ENCODE assay signal across 20 cellular contexts in genomic region chr4:40306991-40307390, GRCh38. TPM values are rescaled to one million over a fixed set of nuclear protein-coding genes. Genes with fewer than 3 reads are reported as not detected.
DNase-seq lines count a peak whose midpoint lies in the region; ATAC-seq, FAIRE-seq and TF ChIP-seq lines count a peak whose summit lies in the region.
"Had no signal": no experiment of that assay in that cellular context is flagged by ENCODE, and none has a peak within 500 bp of the region (broad histone marks: within the 10 kb centered on the region; RNA-seq: fewer than 3 reads in every experiment).

No MANE protein-coding gene starts in this region.

- H3K4me1 ChIP-seq in HepG2 (ENCODE audit: insufficient read depth, low read length) = peaks cover 5% of the 10 kb centered on the region; the same call in 1 of the 2 replicates

- POLR2A ChIA-PET in HepG2 (lab: Yijun Ruan, JAX) = no interaction called here

- TF ChIP-seq POLR2A in HepG2 (IDR thresholded peaks at IDR 0.05; ENCODE audit: insufficient read depth in 1 of 2, low read depth in 2 of 2, low read length in 2 of 2) = no peak

- intact Hi-C loops in activated CD4-positive, alpha-beta T cell treated with anti-CD3 and anti-CD28 coated beads, Interleukin-2, amount 10 ng/mL, durations not matched to agents 24 days and 14 days (cut with micrococcal nuclease) = loop anchor here (10.0 kb wide), 1 partner anchor 842 kb away; no protein-coding TSS in a partner anchor
- intact Hi-C loops in dendritic cell treated with granulocyte-macrophage colony-stimulating factor and Interleukin-4, amounts not matched to agents 40 ng/mL and 50 ng/mL, for 4 days (cut with micrococcal nuclease) = loop anchor here (5.0 kb wide), 2 partner anchors 250 to 415 kb away; partner anchors contain the start of gene N4BP2
- intact Hi-C loops in HepG2 (cut with micrococcal nuclease; ENCODE audit: unreplicated experiment) = no loop called here

- H3K27me3 Mint-ChIP-seq in activated CD4-positive, alpha-beta T cell treated with anti-CD3 and anti-CD28 coated beads, Interleukin-2, amount 10 ng/mL, durations not matched to agents 24 days and 14 days = no peaks in the 10 kb centered on the region
- H3K27me3 Mint-ChIP-seq in dendritic cell treated with granulocyte-macrophage colony-stimulating factor and Interleukin-4, amounts not matched to agents 40 ng/mL and 50 ng/mL, for 4 days = peaks cover 12% of the 10 kb centered on the region
- H3K27me3 Mint-ChIP-seq in stimulated activated memory B cell treated with anti-CD40 and anti-IgM and Interleukin-4, amounts not matched to agents 10 μg/mL and 1 μg/mL and 100 μg/mL, for 72 hours = no peaks in the 10 kb centered on the region
- H3K27me3 Mint-ChIP-seq in HFFc6 (ENCODE audit: insufficient read depth) = peaks cover 14% of the 10 kb centered on the region
- H3K27me3 Mint-ChIP-seq: type B pancreatic cell had no signal

- H3K4me1 Mint-ChIP-seq in activated CD4-positive, alpha-beta T cell treated with anti-CD3 and anti-CD28 coated beads, Interleukin-2, amount 10 ng/mL, durations not matched to agents 24 days and 14 days = peaks cover 77% of the 10 kb centered on the region
- peaks cover 53% of the 10 kb centered on the region for H3K4me1 Mint-ChIP-seq in dendritic cell treated with granulocyte-macrophage colony-stimulating factor and Interleukin-4, amounts not matched to agents 40 ng/mL and 50 ng/mL, for 4 days (ENCODE audit: low read depth)
- peaks cover 66% of the 10 kb centered on the region for H3K4me1 Mint-ChIP-seq in stimulated activated memory B cell treated with anti-CD40 and anti-IgM and Interleukin-4, amounts not matched to agents 10 μg/mL and 1 μg/mL and 100 μg/mL, for 72 hours
- H3K4me1 Mint-ChIP-seq in HFFc6 (ENCODE audit: low read depth) = peaks cover 7% of the 10 kb centered on the region

- in situ Hi-C loops in HepG2 (cut with HindIII; ENCODE audit: extremely low pct_ligation_motif_present, low pct_unique_long_range_greater_than_20kb) = loop anchor here (5.0 kb wide), 1 partner anchor 155 kb away; no protein-coding TSS in a partner anchor

- CTCF ChIA-PET in HepG2 (lab: Yijun Ruan, JAX; ENCODE audit: low intra/inter-chr PET ratio, low total read pairs) = no interaction called here

- no peak overlapping the region for H3K27ac ChIP-seq in HepG2 (ENCODE audit: extremely low read length, insufficient read depth, low read length)

- no peak for TF ChIP-seq RAD21 in HepG2 (CRISPR knock-in tag; IDR thresholded peaks at IDR 0.05)

- H3K27me3 ChIP-seq in HepG2 (ENCODE audit: control insufficient read depth in 1 of 2, insufficient read depth in 2 of 2, low read length in 2 of 2) = no peaks in the 10 kb centered on the region

- 28% methylated on average over 3 of the region's 3 CpGs for WGBS in HepG2 (ENCODE audit: low lambda C conversion rate)

- no peak overlapping the region for H3K4me2 ChIP-seq in HepG2 (ENCODE audit: low read depth, low read length)
- H3K4me2 ChIP-seq: A549 had no signal

- no peaks in the 10 kb centered on the region for H3K79me2 ChIP-seq in HepG2 (ENCODE audit: insufficient read depth, low read length)

- no peak overlapping the region for H2AFZ ChIP-seq in HepG2 (ENCODE audit: low read length)

- H3K4me3 ChIP-seq in HepG2 (replicated peaks in 1 of 3; ENCODE audit: insufficient read depth in 1 of 3, low read depth in 2 of 3, low read length in 3 of 3) = no peak overlapping the region
- H3K4me3 ChIP-seq: A549 had no signal

- peak; percentile 73 for DNase-seq in activated CD4-positive, alpha-beta T cell treated with anti-CD3 and anti-CD28 coated beads, Interleukin-2, amount 10 ng/mL, durations not matched to agents 24 days and 14 days
- no peak for DNase-seq in activated CD4-positive, alpha-beta T cell treated with anti-CD3 and anti-CD28 coated beads, Interleukin-2, amount 50 U/mL, for 48 hours
- DNase-seq in RPMI8226 = peak; percentile 41
- DNase-seq in HFFc6 = no peak
- no peak for DNase-seq in HepG2 (ENCODE audit: low spot score)
- no peak for DNase-seq in occipital lobe (lab: John Stamatoyannopoulos, UW)
- DNase-seq: activated CD4-positive, CD25-positive, alpha-beta regulatory T cell; caudate nucleus; IMR-90; NCI-H1694 treated with DMSO at 0.1 percent for 48 hours; NCI-H774 had no signal

- no peaks in the 10 kb centered on the region for H4K20me1 ChIP-seq in HepG2 (ENCODE audit: insufficient read depth, low read length)

- peaks cover 5% of the 10 kb centered on the region for H3K36me3 Mint-ChIP-seq in activated CD4-positive, alpha-beta T cell treated with anti-CD3 and anti-CD28 coated beads, Interleukin-2, amount 10 ng/mL, durations not matched to agents 24 days and 14 days (ENCODE audit: low read depth)
- no peaks in the 10 kb centered on the region for H3K36me3 Mint-ChIP-seq in dendritic cell treated with granulocyte-macrophage colony-stimulating factor and Interleukin-4, amounts not matched to agents 40 ng/mL and 50 ng/mL, for 4 days (ENCODE audit: low read depth)
- peaks cover 5% of the 10 kb centered on the region for H3K36me3 Mint-ChIP-seq in stimulated activated memory B cell treated with anti-CD40 and anti-IgM and Interleukin-4, amounts not matched to agents 10 μg/mL and 1 μg/mL and 100 μg/mL, for 72 hours
- H3K36me3 Mint-ChIP-seq in HFFc6 (ENCODE audit: low read depth) = peaks cover 5% of the 10 kb centered on the region
- H3K36me3 Mint-ChIP-seq: type B pancreatic cell had no signal

- peaks cover 9% of the 10 kb centered on the region for H3K9me3 Mint-ChIP-seq in activated CD4-positive, alpha-beta T cell treated with anti-CD3 and anti-CD28 coated beads, Interleukin-2, amount 10 ng/mL, durations not matched to agents 24 days and 14 days
- H3K9me3 Mint-ChIP-seq in dendritic cell treated with granulocyte-macrophage colony-stimulating factor and Interleukin-4, amounts not matched to agents 40 ng/mL and 50 ng/mL, for 4 days = no peaks in the 10 kb centered on the region
- peaks cover 7% of the 10 kb centered on the region for H3K9me3 Mint-ChIP-seq in stimulated activated memory B cell treated with anti-CD40 and anti-IgM and Interleukin-4, amounts not matched to agents 10 μg/mL and 1 μg/mL and 100 μg/mL, for 72 hours
- H3K9me3 Mint-ChIP-seq in HFFc6 = no peaks in the 10 kb centered on the region

- ATAC-seq in stimulated activated memory B cell treated with anti-CD40 and anti-IgM and Interleukin-4, amounts not matched to agents 10 μg/mL and 1 μg/mL and 100 μg/mL, for 72 hours = no peak
- no peak for ATAC-seq in HepG2
- ATAC-seq: A549 had no signal

- no peak for FAIRE-seq in HepG2 (lab: Jason Lieb, UNC)
- FAIRE-seq: A549, D721Med had no signal

- no peak overlapping the region for H3K9ac ChIP-seq in HepG2 (ENCODE audit: insufficient read depth, low read depth, low read length)

- no peak for TF ChIP-seq CTCF in HFFc6 (IDR thresholded peaks at IDR 0.05)
- TF ChIP-seq CTCF in HepG2 (CRISPR knock-in tag; IDR thresholded peaks at IDR 0.05) = no peak

- H3K27ac Mint-ChIP-seq in activated CD4-positive, alpha-beta T cell treated with anti-CD3 and anti-CD28 coated beads, Interleukin-2, amount 10 ng/mL, durations not matched to agents 24 days and 14 days = peak overlapping the region; percentile 98
- peak overlapping the region; percentile 80 for H3K27ac Mint-ChIP-seq in dendritic cell treated with granulocyte-macrophage colony-stimulating factor and Interleukin-4, amounts not matched to agents 40 ng/mL and 50 ng/mL, for 4 days
- H3K27ac Mint-ChIP-seq in stimulated activated memory B cell treated with anti-CD40 and anti-IgM and Interleukin-4, amounts not matched to agents 10 μg/mL and 1 μg/mL and 100 μg/mL, for 72 hours = peak overlapping the region; percentile 81
- no peak overlapping the region for H3K27ac Mint-ChIP-seq in HFFc6
- H3K27ac Mint-ChIP-seq: type B pancreatic cell had no signal

- H3K9me3 ChIP-seq in HepG2 (ENCODE audit: low read length) = no peaks in the 10 kb centered on the region

- no TSS peak for BruUV-seq in HepG2 (replicated peaks; lab: Mats Ljungman, UMichigan)

- no peaks in the 10 kb centered on the region for H3K36me3 ChIP-seq in HepG2 (replicated peaks in 1 of 2; ENCODE audit: control insufficient read depth in 1 of 2, insufficient read depth in 2 of 2, low read length in 2 of 2)
- H3K36me3 ChIP-seq: heart right ventricle had no signal

- TF ChIP-seq EP300 in HepG2 (IDR thresholded peaks at IDR 0.05; ENCODE audit: low read depth in 2 of 2, low read length in 2 of 2) (no peak), HepG2 (CRISPR knock-in tag; IDR thresholded peaks at IDR 0.05; ENCODE audit: borderline replicate concordance) (no peak)

- H3K4me3 Mint-ChIP-seq in activated CD4-positive, alpha-beta T cell treated with anti-CD3 and anti-CD28 coated beads, Interleukin-2, amount 10 ng/mL, durations not matched to agents 24 days and 14 days = peak overlapping the region; percentile 73
- H3K4me3 Mint-ChIP-seq in dendritic cell treated with granulocyte-macrophage colony-stimulating factor and Interleukin-4, amounts not matched to agents 40 ng/mL and 50 ng/mL, for 4 days = no peak overlapping the region
- H3K4me3 Mint-ChIP-seq in stimulated activated memory B cell treated with anti-CD40 and anti-IgM and Interleukin-4, amounts not matched to agents 10 μg/mL and 1 μg/mL and 100 μg/mL, for 72 hours = peak overlapping the region; percentile 66
- H3K4me3 Mint-ChIP-seq in HFFc6 = no peak overlapping the region
- H3K4me3 Mint-ChIP-seq: type B pancreatic cell had no signal

RNA-seq across cellular contexts. Expression of gene CHRNA9, which starts 28.1 kb away (rescaled TPM):
- total RNA-seq in activated CD4-positive, alpha-beta T cell treated with anti-CD3 and anti-CD28 coated beads, Interleukin-2, amount 10 ng/mL, durations not matched to agents 24 days and 14 days = not detected in 2 replicates
- total RNA-seq in HFFc6 (2021; fragmentation: NEBNext Ultra II Directional; extraction: Animal tissue kit (Norgen Biotek cat#: 25700)) = not detected
- total RNA-seq in HepG2 (2016; rRNA removed; fragmentation: Illumina TruSeq; extraction: Trizol) (not detected in 2 replicates), occipital lobe (0.31 TPM)
- total RNA-seq in HepG2 (2016; cell fraction: cytosol; rRNA removed; fragmentation: Illumina TruSeq; extraction: Trizol; ENCODE audit: low read depth) = not detected in 2 replicates
- not detected in 2 replicates for total RNA-seq in HepG2 (2016; cell fraction: insoluble cytoplasmic fraction; rRNA removed; fragmentation: Illumina TruSeq; extraction: Trizol)
- total RNA-seq in HepG2 (2016; cell fraction: membrane; rRNA removed; fragmentation: Illumina TruSeq; extraction: Trizol) = not detected in 2 replicates
- not detected in 2 replicates for total RNA-seq in HepG2 (2016; cell fraction: nucleus; rRNA removed; fragmentation: Illumina TruSeq; extraction: Trizol)
- polyA plus RNA-seq in HepG2 (2011; rRNA removed) = not detected in 2 replicates
- not detected in 2 replicates for polyA plus RNA-seq in HepG2 (2011; cell fraction: cytosol; rRNA removed)
- polyA plus RNA-seq in HepG2 (2011; cell fraction: nucleus; rRNA removed) = not detected in 2 replicates
- polyA plus RNA-seq in HepG2 (2012) = not detected in 2 replicates
- not detected in 2 replicates for polyA plus RNA-seq in HepG2 (2016; cell fraction: cytosol; fragmentation: Illumina TruSeq; extraction: Trizol; ENCODE audit: low read depth)
- not detected in 2 replicates for polyA plus RNA-seq in HepG2 (2016; cell fraction: insoluble cytoplasmic fraction; fragmentation: Illumina TruSeq; extraction: Trizol; ENCODE audit: low read depth)
- not detected in 2 replicates for polyA plus RNA-seq in HepG2 (2016; cell fraction: membrane; fragmentation: Illumina TruSeq; extraction: Trizol; ENCODE audit: low read depth)
- not detected in 2 replicates for polyA plus RNA-seq in HepG2 (2016; cell fraction: nucleus; fragmentation: Illumina TruSeq; extraction: Trizol; ENCODE audit: insufficient read depth, low read depth)
- 81.4 TPM in 1 of 2 replicates, not detected in the other for polyA minus RNA-seq in HepG2 (2011; rRNA and poly(A)+ RNA removed; ENCODE audit: low replicate concordance)
- polyA minus RNA-seq in HepG2 (2011; cell fraction: cytosol; rRNA and poly(A)+ RNA removed) = 0.35 TPM in 1 of 2 replicates, not detected in the other
- polyA minus RNA-seq in HepG2 (2011; cell fraction: nucleus; rRNA and poly(A)+ RNA removed) = not detected in 2 replicates
- total RNA-seq: epithelial cell of proximal tubule, heart right ventricle, IMR-90, left lobe of liver, SK-MEL-5 had no signal
- polyA plus RNA-seq: heart right ventricle, IMR-90 had no signal

Comparison
In these comparisons a context has a peak if more than half of its experiments do, and no peak if none do; other contexts are left out.
1. DNase-seq: peak in activated CD4-positive, alpha-beta T cell treated with anti-CD3 and anti-CD28 coated beads, Interleukin-2, amount 10 ng/mL, durations not matched to agents 24 days and 14 days (single experiment) and RPMI8226 (single experiment); none in activated CD4-positive, alpha-beta T cell treated with anti-CD3 and anti-CD28 coated beads, Interleukin-2, amount 50 U/mL, for 48 hours (0 of 2), HFFc6 (single experiment), HepG2 (single experiment) and occipital lobe (single experiment).
2. H3K4me3 Mint-ChIP-seq: peak in activated CD4-positive, alpha-beta T cell treated with anti-CD3 and anti-CD28 coated beads, Interleukin-2, amount 10 ng/mL, durations not matched to agents 24 days and 14 days (single experiment) and stimulated activated memory B cell treated with anti-CD40 and anti-IgM and Interleukin-4, amounts not matched to agents 10 μg/mL and 1 μg/mL and 100 μg/mL, for 72 hours (single experiment); none in dendritic cell treated with granulocyte-macrophage colony-stimulating factor and Interleukin-4, amounts not matched to agents 40 ng/mL and 50 ng/mL, for 4 days (single experiment) and HFFc6 (single experiment).